In the genomic region with DNA sequence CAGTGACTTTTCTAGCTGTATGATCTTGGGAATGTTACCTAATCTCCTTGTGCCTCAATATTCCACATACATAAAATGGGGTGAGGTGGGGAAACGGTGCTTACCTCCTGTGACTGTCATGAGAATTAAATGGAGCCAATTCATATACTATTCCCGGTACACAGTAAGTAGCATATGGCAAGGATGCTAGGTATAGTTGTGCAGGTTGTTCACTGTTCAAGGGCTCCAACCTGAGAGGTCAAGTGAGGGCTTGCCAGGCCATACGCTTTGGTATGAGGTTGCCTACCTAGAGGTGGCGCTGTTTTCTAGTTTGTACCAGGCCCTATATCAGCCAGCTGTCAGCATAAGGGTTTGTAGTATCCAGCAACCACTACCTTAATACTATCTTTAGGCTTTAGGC, we compare ENCODE assay signal across 8 cellular contexts. TPM values are rescaled to one million over a fixed set of nuclear protein-coding genes. Genes with fewer than 3 reads are reported as not detected.
DNase-seq lines count a peak whose midpoint lies in the region; ATAC-seq, FAIRE-seq and TF ChIP-seq lines count a peak whose summit lies in the region.

No MANE protein-coding gene starts in this region.

- FAIRE-seq in GM19239 (lab: Jason Lieb, UNC), result peak; percentile 54

- H3K4me3 ChIP-seq in iPS DF 6.9 (ENCODE audit: low read length), result no peak overlapping the region

- no peaks in the 10 kb centered on the region for H3K27me3 ChIP-seq in iPS DF 6.9 (ENCODE audit: control insufficient read depth, insufficient read depth, low read length)

- no peak for ATAC-seq in HG02759 (IDR thresholded peaks at IDR 0.05; ENCODE audit: unreplicated experiment)

- no CpG with 5 or more reads among the region's 4 CpGs for WGBS in iPS DF 6.9 (ENCODE audit: insufficient coverage, insufficient read length)

- DNase-seq in AG09319 (ENCODE audit: extremely low read depth, low read depth) (no peak), GM19239 (ENCODE audit: insufficient read length, low spot score) (no peak), SK-MEL-5 (ENCODE audit: low read depth, low spot score) (peak; percentile 63), iPS DF 6.9 (ENCODE audit: low read depth, low spot score) (peak; percentile 72), kidney glomerular epithelial cell (lab: John Stamatoyannopoulos, UW) (no peak), NCI-H2081 (lab: John Stamatoyannopoulos, UW) (no peak), AG08396 (ENCODE audit: low spot score) (no peak)

- peak; percentile 9; the same call in 1 of the 2 replicates for TF ChIP-seq CTCF in AG09319 (IDR thresholded peaks at IDR 0.05; ENCODE audit: low read depth, low read length)

- no peaks in the 10 kb centered on the region for H3K4me1 ChIP-seq in iPS DF 6.9 (ENCODE audit: control insufficient read depth, insufficient read depth, low read length)

- no peak overlapping the region for H3K27ac ChIP-seq in iPS DF 6.9 (ENCODE audit: low read length)

- H3K9me3 ChIP-seq in iPS DF 6.9 (ENCODE audit: control insufficient read depth, insufficient read depth, low read length), result no peaks in the 10 kb centered on the region

- no peaks in the 10 kb centered on the region for H3K36me3 ChIP-seq in iPS DF 6.9 (ENCODE audit: control insufficient read depth, insufficient read depth, low read length)

- in situ Hi-C loops in SK-MEL-5 (cut with HindIII; ENCODE audit: low pct_unique_long_range_greater_than_20kb, low sequenced_read_pairs), result no loop called here

RNA-seq across cellular contexts. Expression of a gene that starts 3.6 kb away (rescaled TPM):
- total RNA-seq in SK-MEL-5 (2014; rRNA removed; shearing (Covaris generic)), result 0.74 TPM in 1 of 2 replicates, not detected in the other
- polyA plus RNA-seq in SK-MEL-5 (2015; cell fraction: cytosol; rRNA removed), result 1.7 TPM in 1 of 2 replicates, not detected in the other
- not detected in 2 replicates for polyA plus RNA-seq in SK-MEL-5 (2015; cell fraction: nucleus; rRNA removed)

RNA-seq across cellular contexts. Expression of a gene that starts 59.8 kb away (rescaled TPM):
- total RNA-seq in SK-MEL-5 (2014; rRNA removed; shearing (Covaris generic)), result 2.5 and 2.6 TPM in 2 replicates
- 1.6 and 2.2 TPM in 2 replicates for polyA plus RNA-seq in SK-MEL-5 (2015; cell fraction: cytosol; rRNA removed)
- polyA plus RNA-seq in SK-MEL-5 (2015; cell fraction: nucleus; rRNA removed), result 1.2 and 7.6 TPM in 2 replicates

Comparison
In these comparisons a context has a peak if more than half of its experiments do, and no peak if none do; other contexts are left out.
1. DNase-seq: peak in SK-MEL-5 (single experiment) and iPS DF 6.9 (single experiment); none in AG09319 (single experiment), GM19239 (single experiment), kidney glomerular epithelial cell (single experiment), NCI-H2081 (0 of 2) and AG08396 (single experiment).